1 cellular context compared by ENCODE assay signal in genomic region chr11:1403721-1404460, GRCh38.
TF ChIP-seq lines count a peak whose summit lies in the region.

No MANE protein-coding gene starts in this region.

TF ChIP-seq in H1, 55 proteins besides CTCF, POLR2A, EP300 and RAD21:
- TF ChIP-seq KDM4A (IDR thresholded peaks at IDR 0.05; ENCODE audit: low read depth, low read length, severe bottlenecking) (no peak), JUN (IDR thresholded peaks at IDR 0.05; ENCODE audit: low read depth, low read length) (no peak), ATF2 (IDR thresholded peaks at IDR 0.05; ENCODE audit: low read length) (no peak), JUND (IDR thresholded peaks at IDR 0.05; ENCODE audit: low read length) (no peak), SRF (IDR thresholded peaks at IDR 0.05; ENCODE audit: low read depth, low read length) (no peak), TCF12 (IDR thresholded peaks at IDR 0.05; ENCODE audit: low read depth, low read length) (no peak)
- TF ChIP-seq, protein P1, sequence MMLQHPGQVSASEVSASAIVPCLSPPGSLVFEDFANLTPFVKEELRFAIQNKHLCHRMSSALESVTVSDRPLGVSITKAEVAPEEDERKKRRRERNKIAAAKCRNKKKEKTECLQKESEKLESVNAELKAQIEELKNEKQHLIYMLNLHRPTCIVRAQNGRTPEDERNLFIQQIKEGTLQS (IDR thresholded peaks at IDR 0.05; ENCODE audit: insufficient read depth, low read depth, low read length): no peak
TF ChIP-seq in H1: peak in this region for 0.
